Comparison of ENCODE assay signal across 10 cellular contexts in genomic region chr20:25176184-25176583, GRCh38.
"Had no signal": no experiment of that assay in that cellular context is flagged by ENCODE, and none has a peak within 500 bp of the region (broad histone marks: within the 10 kb centered on the region; RNA-seq: fewer than 3 reads in every experiment).

No MANE protein-coding gene starts in this region.

- H3K4me1 ChIP-seq: HAP-1 had no signal

- H3K9me3 Mint-ChIP-seq: HFFc6 had no signal

- DNase-seq: GM23248, GOT3, H7, HFFc6, IMR-90, KG1 had no signal

- H3K4me3 Mint-ChIP-seq: HFFc6 had no signal

- H3K27ac ChIP-seq: GM23248, HL-60 had no signal

- H3K4me3 ChIP-seq: GM23248, HAP-1, K562 had no signal

- ATAC-seq: HCT116, K562 had no signal

- H3K27ac Mint-ChIP-seq: HFFc6 had no signal

- H3K36me3 ChIP-seq: HAP-1 had no signal

- H3K9ac ChIP-seq: GM23248 had no signal

- FAIRE-seq: K562 had no signal

- H3K9me3 ChIP-seq: HAP-1 had no signal

- H2AFZ ChIP-seq: GM23248 had no signal
